In genomic region chr11:12386309-12386708, GRCh38 we compare ENCODE assay signal across 23 cellular contexts. TPM values are rescaled to one million over a fixed set of nuclear protein-coding genes. Genes with fewer than 3 reads are reported as not detected.
DNase-seq lines count a peak whose midpoint lies in the region; ATAC-seq and TF ChIP-seq lines count a peak whose summit lies in the region.
"Had no signal": no experiment of that assay in that cellular context is flagged by ENCODE, and none has a peak within 500 bp of the region (broad histone marks: within the 10 kb centered on the region; RNA-seq: fewer than 3 reads in every experiment).

No MANE protein-coding gene starts in this region.

- H3K36me3 ChIP-seq in left ventricle myocardium inferior (peaks cover 4% of the 10 kb centered on the region), hepatocyte (replicated peaks; ENCODE audit: insufficient read depth, low read depth) (no peaks in the 10 kb centered on the region), sigmoid colon (no peaks in the 10 kb centered on the region), uterus (no peaks in the 10 kb centered on the region), A673 (ENCODE audit: insufficient read depth, low read length, poor library complexity, severe bottlenecking) (no peaks in the 10 kb centered on the region)
- H3K36me3 ChIP-seq: BLaER1 had no signal

- TF ChIP-seq CTCF in left ventricle myocardium inferior (IDR thresholded peaks at IDR 0.05; ENCODE audit: borderline replicate concordance) (no peak), hepatocyte (IDR thresholded peaks at IDR 0.05; ENCODE audit: poor library complexity) (no peak), sigmoid colon (IDR thresholded peaks at IDR 0.05) (no peak), uterus (IDR thresholded peaks at IDR 0.05) (no peak), A673 (conservative IDR thresholded peaks at IDR 0.05; ENCODE audit: low read depth, low read length) (no peak)

- H3K9me3 Mint-ChIP-seq in activated naive CD8-positive, alpha-beta T cell treated with anti-CD3 and anti-CD28 coated beads, Interleukin-2, amount 50 U/mL, for 24 hours = no peaks in the 10 kb centered on the region
- H3K9me3 Mint-ChIP-seq: HFFc6 had no signal

- H3K79me2 ChIP-seq in hepatocyte = peaks cover 98% of the 10 kb centered on the region

- no peak overlapping the region for H2AFZ ChIP-seq in hepatocyte

- H3K4me1 Mint-ChIP-seq in activated naive CD8-positive, alpha-beta T cell treated with anti-CD3 and anti-CD28 coated beads, Interleukin-2, amount 50 U/mL, for 24 hours = no peaks in the 10 kb centered on the region

- H3K4me3 ChIP-seq in left ventricle myocardium inferior (no peak overlapping the region), hepatocyte (no peak overlapping the region), sigmoid colon (no peak overlapping the region), uterus (no peak overlapping the region), A673 (ENCODE audit: low read depth, low read length, poor library complexity, severe bottlenecking) (no peak overlapping the region)
- H3K4me3 ChIP-seq: A549, BLaER1 had no signal

- TF ChIP-seq EP300 in sigmoid colon (IDR thresholded peaks at IDR 0.05) = no peak

- no peak overlapping the region for H3K4me3 Mint-ChIP-seq in activated naive CD8-positive, alpha-beta T cell treated with anti-CD3 and anti-CD28 coated beads, Interleukin-2, amount 50 U/mL, for 24 hours
- H3K4me3 Mint-ChIP-seq: CD4-positive, alpha-beta memory T cell; HFFc6 had no signal

- no peaks in the 10 kb centered on the region for H3K36me3 Mint-ChIP-seq in activated naive CD8-positive, alpha-beta T cell treated with anti-CD3 and anti-CD28 coated beads, Interleukin-2, amount 50 U/mL, for 24 hours (ENCODE audit: low read depth)
- H3K36me3 Mint-ChIP-seq: CD4-positive, alpha-beta memory T cell had no signal

- intact Hi-C loops in left ventricle myocardium inferior (cut with micrococcal nuclease) (no loop called here), left ventricle myocardium superior (cut with micrococcal nuclease) (no loop called here), sigmoid colon (cut with DNase I) (no loop called here), uterus (cut with DNase I; ENCODE audit: low total_unique reads) (no loop called here), A673 (cut with micrococcal nuclease; ENCODE audit: unreplicated experiment) (no loop called here)

- H3K27me3 ChIP-seq in left ventricle myocardium inferior (ENCODE audit: low read depth) = no peaks in the 10 kb centered on the region
- no peaks in the 10 kb centered on the region for H3K27me3 ChIP-seq in hepatocyte
- no peaks in the 10 kb centered on the region for H3K27me3 ChIP-seq in sigmoid colon
- H3K27me3 ChIP-seq in uterus = no peaks in the 10 kb centered on the region
- no peaks in the 10 kb centered on the region for H3K27me3 ChIP-seq in A673 (replicated peaks; ENCODE audit: insufficient read depth, low read depth, low read length, poor library complexity)
- H3K27me3 ChIP-seq: BLaER1 had no signal

- H3K9me3 ChIP-seq in left ventricle myocardium inferior (replicated peaks) = no peaks in the 10 kb centered on the region
- H3K9me3 ChIP-seq in hepatocyte (ENCODE audit: low read depth) = no peaks in the 10 kb centered on the region
- H3K9me3 ChIP-seq in sigmoid colon = no peaks in the 10 kb centered on the region
- no peaks in the 10 kb centered on the region for H3K9me3 ChIP-seq in uterus
- no peaks in the 10 kb centered on the region for H3K9me3 ChIP-seq in A673 (ENCODE audit: low read depth, low read length, poor library complexity, severe bottlenecking)
- H3K9me3 ChIP-seq: A549, BLaER1 had no signal

- H4K20me1 ChIP-seq in hepatocyte (ENCODE audit: insufficient read depth, poor library complexity, severe bottlenecking) = peaks cover 10% of the 10 kb centered on the region
- H4K20me1 ChIP-seq: BLaER1 had no signal

- peaks cover 94% of the 10 kb centered on the region for H3K4me1 ChIP-seq in left ventricle myocardium inferior
- peaks cover 49% of the 10 kb centered on the region for H3K4me1 ChIP-seq in hepatocyte (ENCODE audit: insufficient read depth)
- H3K4me1 ChIP-seq in sigmoid colon = peaks cover 0 to 99% (median 82%) of the 10 kb centered on the region in 4 donors
- peaks cover 21 to 30% of the 10 kb centered on the region in 2 donors for H3K4me1 ChIP-seq in uterus
- H3K4me1 ChIP-seq in A673 (ENCODE audit: insufficient read depth, low read length, poor library complexity, severe bottlenecking) = no peaks in the 10 kb centered on the region
- H3K4me1 ChIP-seq: BLaER1 had no signal

- POLR2A ChIA-PET in A673 (lab: Charles Lee; ENCODE audit: low non-redundant PET) = no interaction called here

- H3K4me2 ChIP-seq in hepatocyte = peak overlapping the region; percentile 17
- H3K4me2 ChIP-seq: A549, BLaER1 had no signal

- CTCF ChIA-PET in A673 (lab: Charles Lee) = no interaction called here

- WGBS in hepatocyte (ENCODE audit: low lambda C conversion rate, missing lambda C conversion rate) = 100% methylated on average over 1 of the region's 1 CpG
- 94 to 99% methylated on average over 1 of the region's 1 CpG for WGBS in sigmoid colon, 2 donors

- H3K27ac Mint-ChIP-seq in activated naive CD8-positive, alpha-beta T cell treated with anti-CD3 and anti-CD28 coated beads, Interleukin-2, amount 50 U/mL, for 24 hours = no peak overlapping the region
- H3K27ac Mint-ChIP-seq: CD4-positive, alpha-beta memory T cell; HFFc6 had no signal

- DNase-seq in left ventricle myocardium inferior = no peak
- no peak for DNase-seq in left ventricle myocardium superior
- DNase-seq in hepatocyte (ENCODE audit: low spot score) = no peak
- DNase-seq in sigmoid colon = no peak
- DNase-seq in uterus = no peak
- no peak for DNase-seq in A673 (ENCODE audit: low spot score)
- DNase-seq in activated naive CD8-positive, alpha-beta T cell treated with anti-CD3 and anti-CD28 coated beads, Interleukin-2, amount 50 U/mL, for 24 hours = no peak
- DNase-seq: CD4-positive, alpha-beta memory T cell; DMS153; GF-D8; H7; HFFc6; NCI-H1105; NCI-H1694; NCI-H2107; NCI-H510A treated with DMSO at 0.1 percent for 48 hours; NCI-H774; PC-3; RPMI8226; SHP77 treated with DMSO at 0.1 percent for 48 hours had no signal

- H3K27ac ChIP-seq in left ventricle myocardium inferior (replicated peaks) (peak overlapping the region; percentile 51), hepatocyte (peak overlapping the region; percentile 75), sigmoid colon (peak overlapping the region; percentile 97 to 99 (median 98)), uterus (peak overlapping the region; percentile 93 to 96), A673 (ENCODE audit: low read depth, low read length, poor library complexity, severe bottlenecking) (no peak overlapping the region)
- H3K27ac ChIP-seq: A549, BLaER1 had no signal

- peaks cover 10% of the 10 kb centered on the region for H3K27me3 Mint-ChIP-seq in activated naive CD8-positive, alpha-beta T cell treated with anti-CD3 and anti-CD28 coated beads, Interleukin-2, amount 50 U/mL, for 24 hours

- ATAC-seq in left ventricle myocardium superior (no peak), HG02981 (IDR thresholded peaks at IDR 0.05; ENCODE audit: unreplicated experiment) (no peak)
- no peak for ATAC-seq in activated naive CD8-positive, alpha-beta T cell treated with anti-CD3 and anti-CD28 coated beads, Interleukin-2, amount 50 U/mL, for 24 hours
- ATAC-seq: A549, PC-3 had no signal

- no TSS peak for BruUV-seq in A673 (replicated peaks; lab: Mats Ljungman, UMichigan)

- no peaks in the 10 kb centered on the region for H3K9me2 ChIP-seq in hepatocyte (replicated peaks; ENCODE audit: insufficient read depth)

- no peak for TF ChIP-seq POLR2A in sigmoid colon (IDR thresholded peaks at IDR 0.05)
- no peak for TF ChIP-seq POLR2A in uterus (IDR thresholded peaks at IDR 0.05)

RNA-seq across cellular contexts. Expression of gene PARVA, which starts 8.9 kb away (rescaled TPM):
- total RNA-seq in left ventricle myocardium inferior = 75.4 TPM
- 56.4 TPM for total RNA-seq in left ventricle myocardium superior
- total RNA-seq in hepatocyte = 34.2 and 37.4 TPM in 2 replicates
- polyA plus RNA-seq in hepatocyte = 41.2 and 46.2 TPM in 2 replicates
- total RNA-seq in sigmoid colon = 100 to 1,000 TPM; 110 to 195 (median 161) TPM
- 10 to 100 TPM; 15.7 to 27.8 (median 16.8) TPM for polyA plus RNA-seq in sigmoid colon
- 100 to 1,000 TPM in 1 of 4 donors, 10 to 100 TPM in 3; 52.9 to 188 (median 66.5) TPM for total RNA-seq in uterus
- total RNA-seq in A673 (2021) = 15.2 and 17.4 TPM in 2 replicates
